In the genomic region with DNA sequence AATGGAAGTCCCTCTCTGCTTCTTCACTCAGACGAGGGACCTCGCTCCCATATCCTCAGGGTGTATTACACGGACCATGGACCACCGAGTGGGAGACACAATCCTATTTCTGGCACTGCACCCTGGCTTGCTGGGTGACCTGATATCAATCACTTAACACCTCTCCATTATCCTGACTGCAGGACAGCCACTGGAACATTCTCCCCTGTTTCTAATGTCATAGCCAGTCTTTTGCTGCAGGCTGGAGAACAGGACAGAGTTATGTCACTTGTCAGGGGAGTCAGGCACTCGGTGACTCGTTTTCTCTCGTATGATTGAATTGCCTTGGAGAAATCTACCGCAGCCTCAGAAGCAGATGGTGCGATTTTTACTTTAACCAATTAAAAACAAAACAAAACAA, we compare ENCODE assay signal across 26 cellular contexts.
"Had no signal": no experiment of that assay in that cellular context is flagged by ENCODE, and none has a peak within 500 bp of the region (broad histone marks: within the 10 kb centered on the region; RNA-seq: fewer than 3 reads in every experiment).

No MANE protein-coding gene starts in this region.

- DNase-seq: hypothalamus; immature natural killer cell; kidney; left colon; lower lobe of right lung; mammary epithelial cell; mesenchymal stem cell; naive thymus-derived CD8-positive, alpha-beta T cell; nephron progenitor cell; ovary; stimulated activated CD4-positive, alpha-beta T cell treated with anti-CD3 and anti-CD28 coated beads, Interleukin-12 subunit alpha, Interleukin-12 subunit beta, amount 100 ng/mL, for 4 hours; stimulated activated CD4-positive, alpha-beta T cell treated with anti-CD3 and anti-CD28 coated beads, Interleukin-15, amount 100 ng/mL, for 24 hours; stimulated activated CD4-positive, alpha-beta T cell treated with anti-CD3 and anti-CD28 coated beads, Interleukin-2, amount 100 ng/mL, for 24 hours; stimulated activated CD4-positive, alpha-beta T cell treated with anti-CD3 and anti-CD28 coated beads, Interleukin-4, amount 100 ng/mL, for 1 hour; stimulated activated naive B cell treated with anti-CD40 and anti-IgM and Interleukin-4, amounts not matched to agents 10 μg/mL and 1 μg/mL and 100 μg/mL, for 72 hours; stimulated activated naive CD8-positive, alpha-beta T cell treated with anti-CD3 and anti-CD28 coated beads, Interleukin-15, Interleukin-2, amounts not matched to agents 100 U/mL and 50 U/mL, for 24 hours; stomach; testis; thyroid gland; transverse colon; upper lobe of left lung had no signal

- FAIRE-seq: islet of Langerhans, kidney had no signal

- H3K9me3 ChIP-seq: lower lobe of right lung, ovary, stomach, testis, thyroid gland, transverse colon, upper lobe of left lung, vagina had no signal

- ATAC-seq: left colon; lower lobe of right lung; naive thymus-derived CD8-positive, alpha-beta T cell; sciatic nerve; stimulated activated naive B cell treated with anti-CD40 and anti-IgM and Interleukin-4, amounts not matched to agents 10 μg/mL and 1 μg/mL and 100 μg/mL, for 72 hours; stimulated activated naive CD8-positive, alpha-beta T cell treated with anti-CD3 and anti-CD28 coated beads, Interleukin-15, Interleukin-2, amounts not matched to agents 100 U/mL and 50 U/mL, for 24 hours had no signal

- H3K4me1 ChIP-seq: lower lobe of right lung, stomach, testis, transverse colon, upper lobe of left lung, vagina had no signal

- H3K36me3 ChIP-seq: lower lobe of right lung, neural progenitor cell, ovary, stomach, thyroid gland, transverse colon, upper lobe of left lung, vagina had no signal

- H3K27me3 ChIP-seq: neural progenitor cell, ovary, stomach, testis, thyroid gland, transverse colon, upper lobe of left lung, vagina had no signal

- H2AFZ ChIP-seq: neural progenitor cell had no signal

- H3K4me3 ChIP-seq: lower lobe of right lung, neural progenitor cell, ovary, skin epidermis, stomach, testis, thyroid gland, transverse colon, upper lobe of left lung, vagina had no signal

- H3K4me2 ChIP-seq: neural progenitor cell had no signal

- H3K27ac ChIP-seq: lower lobe of right lung, neural progenitor cell, ovary, skin epidermis, stomach, testis, thyroid gland, transverse colon, upper lobe of left lung, vagina had no signal
